In genomic region chr2:238892796-238893195, GRCh38 we compare ENCODE assay signal across 37 cellular contexts. TPM values are rescaled to one million over a fixed set of nuclear protein-coding genes. Genes with fewer than 3 reads are reported as not detected.
"Had no signal": no experiment of that assay in that cellular context is flagged by ENCODE, and none has a peak within 500 bp of the region (broad histone marks: within the 10 kb centered on the region; RNA-seq: fewer than 3 reads in every experiment).

No MANE protein-coding gene starts in this region.

- DNase-seq: activated B cell treated with CpG ODN at 0.5 μM for 24 hours; activated CD4-positive, alpha-beta memory T cell treated with anti-CD3 and anti-CD28 coated beads, Interleukin-2, amount 10 ng/mL, durations not matched to agents 7 days and 5 days; activated CD4-positive, alpha-beta T cell treated with anti-CD3 and anti-CD28 coated beads for 4 hours; activated CD4-positive, CD25-positive, alpha-beta regulatory T cell treated with anti-CD3 and anti-CD28 coated beads, Interleukin-2, amount 50 U/mL, for 72 hours; activated CD8-positive, alpha-beta memory T cell treated with anti-CD3 and anti-CD28 coated beads for 24 hours; activated CD8-positive, alpha-beta memory T cell treated with anti-CD3 and anti-CD28 coated beads, Interleukin-2, amount 10 ng/mL, durations not matched to agents 7 days and 5 days; activated gamma-delta T cell; activated naive CD4-positive, alpha-beta T cell treated with Interleukin-2 at 50 U/mL for 16 hours; activated naive CD8-positive, alpha-beta T cell treated with anti-CD3 and anti-CD28 coated beads, Interleukin-2, amount 10 ng/mL, durations not matched to agents 7 days and 5 days; activated T-cell treated with anti-CD3 and anti-CD28 coated beads, Interleukin-2, amount 50 U/mL, for 1 hour; adrenal gland; caudate nucleus; Kasumi-1; KG1; MG63; NCI-H1048; NCI-H1436 treated with DMSO at 0.1 percent for 48 hours; NCI-H1694 treated with DMSO at 0.1 percent for 48 hours; NCI-H2029; NCI-H345; NCI-H510A; NCI-H526; NCI-H748 treated with DMSO at 0.1 percent for 48 hours; NK-92 treated with Interleukin-12 subunit alpha and Interleukin-12 subunit beta, amount 100 ng/mL, for 24 hours; PC-9; Right ventricle myocardium superior; SW 1271; T-helper 1 cell; T-helper 2 cell; T-helper 9 cell had no signal

- H3K4me1 ChIP-seq: adrenal gland had no signal

- H3K4me1 Mint-ChIP-seq: activated B cell treated with CpG ODN at 0.5 μM for 24 hours; activated CD4-positive, alpha-beta memory T cell treated with anti-CD3 and anti-CD28 coated beads, Interleukin-2, amount 10 ng/mL, durations not matched to agents 7 days and 5 days; activated CD8-positive, alpha-beta memory T cell treated with anti-CD3 and anti-CD28 coated beads, Interleukin-2, amount 10 ng/mL, durations not matched to agents 7 days and 5 days; activated naive CD4-positive, alpha-beta T cell treated with anti-CD3 and anti-CD28 coated beads, Interleukin-2, amount 50 U/mL, for 24 hours; activated naive CD8-positive, alpha-beta T cell treated with anti-CD3 and anti-CD28 coated beads, Interleukin-2, amount 10 ng/mL, durations not matched to agents 7 days and 5 days had no signal

- H2AFZ ChIP-seq: PC-9 had no signal

- H3K4me3 ChIP-seq: adrenal gland, MG63, PC-9 had no signal

- H3K9me3 Mint-ChIP-seq: activated B cell treated with CpG ODN at 0.5 μM for 24 hours; activated CD4-positive, alpha-beta memory T cell treated with anti-CD3 and anti-CD28 coated beads, Interleukin-2, amount 10 ng/mL, durations not matched to agents 7 days and 5 days; activated naive CD4-positive, alpha-beta T cell treated with anti-CD3 and anti-CD28 coated beads, Interleukin-2, amount 50 U/mL, for 24 hours; activated naive CD8-positive, alpha-beta T cell treated with anti-CD3 and anti-CD28 coated beads, Interleukin-2, amount 10 ng/mL, durations not matched to agents 7 days and 5 days; activated T-helper 2 cell treated with anti-CD3 and anti-CD28 coated beads, Interferon-gamma antibody, Interleukin-2, Interleukin-4, amounts not matched to agents 10 μg/mL and 5 μg/mL and 100 μg/mL, durations not matched to agents 14 hours and 24 hours and 36 hours had no signal

- H3K36me3 Mint-ChIP-seq: activated CD8-positive, alpha-beta memory T cell treated with anti-CD3 and anti-CD28 coated beads, Interleukin-2, amount 10 ng/mL, durations not matched to agents 7 days and 5 days; activated naive CD4-positive, alpha-beta T cell treated with anti-CD3 and anti-CD28 coated beads, Interleukin-2, amount 50 U/mL, for 24 hours; activated naive CD8-positive, alpha-beta T cell treated with anti-CD3 and anti-CD28 coated beads, Interleukin-2, amount 10 ng/mL, durations not matched to agents 7 days and 5 days; brain had no signal

- ATAC-seq: activated CD8-positive, alpha-beta memory T cell treated with anti-CD3 and anti-CD28 coated beads, Interleukin-2, amount 10 ng/mL, durations not matched to agents 7 days and 5 days had no signal

- H3K4me3 Mint-ChIP-seq: activated B cell treated with CpG ODN at 0.5 μM for 24 hours; activated CD4-positive, alpha-beta memory T cell treated with anti-CD3 and anti-CD28 coated beads, Interleukin-2, amount 10 ng/mL, durations not matched to agents 7 days and 5 days; activated CD8-positive, alpha-beta memory T cell treated with anti-CD3 and anti-CD28 coated beads, Interleukin-2, amount 10 ng/mL, durations not matched to agents 7 days and 5 days; activated naive CD4-positive, alpha-beta T cell treated with anti-CD3 and anti-CD28 coated beads, Interleukin-2, amount 50 U/mL, for 24 hours; activated naive CD8-positive, alpha-beta T cell treated with anti-CD3 and anti-CD28 coated beads, Interleukin-2, amount 10 ng/mL, durations not matched to agents 7 days and 5 days; brain had no signal

- H3K27ac ChIP-seq: adrenal gland, PC-9, VCaP had no signal

- H3K36me3 ChIP-seq: adrenal gland had no signal

- H3K27ac Mint-ChIP-seq: activated B cell treated with CpG ODN at 0.5 μM for 24 hours; activated CD4-positive, alpha-beta memory T cell treated with anti-CD3 and anti-CD28 coated beads, Interleukin-2, amount 10 ng/mL, durations not matched to agents 7 days and 5 days; activated CD8-positive, alpha-beta memory T cell treated with anti-CD3 and anti-CD28 coated beads, Interleukin-2, amount 10 ng/mL, durations not matched to agents 7 days and 5 days; activated naive CD4-positive, alpha-beta T cell treated with anti-CD3 and anti-CD28 coated beads, Interleukin-2, amount 50 U/mL, for 24 hours; activated naive CD8-positive, alpha-beta T cell treated with anti-CD3 and anti-CD28 coated beads, Interleukin-2, amount 10 ng/mL, durations not matched to agents 7 days and 5 days; activated T-helper 2 cell treated with anti-CD3 and anti-CD28 coated beads, Interferon-gamma antibody, Interleukin-2, Interleukin-4, amounts not matched to agents 10 μg/mL and 5 μg/mL and 100 μg/mL, durations not matched to agents 14 hours and 24 hours and 36 hours had no signal

- H3K27me3 ChIP-seq: adrenal gland, MG63 had no signal

- H3K9me3 ChIP-seq: adrenal gland, MG63 had no signal

- H3K27me3 Mint-ChIP-seq: activated CD4-positive, alpha-beta memory T cell treated with anti-CD3 and anti-CD28 coated beads, Interleukin-2, amount 10 ng/mL, durations not matched to agents 7 days and 5 days; activated CD8-positive, alpha-beta memory T cell treated with anti-CD3 and anti-CD28 coated beads, Interleukin-2, amount 10 ng/mL, durations not matched to agents 7 days and 5 days; activated naive CD4-positive, alpha-beta T cell treated with anti-CD3 and anti-CD28 coated beads, Interleukin-2, amount 50 U/mL, for 24 hours had no signal

- FAIRE-seq: bronchial epithelial cell, RCC 7860 had no signal

- H3K4me2 ChIP-seq: PC-9 had no signal

RNA-seq across cellular contexts. Expression of gene TWIST2, which starts 44.9 kb away (rescaled TPM):
- total RNA-seq: activated B cell treated with CpG ODN at 0.5 μM for 24 hours; activated CD4-positive, alpha-beta memory T cell treated with anti-CD3 and anti-CD28 coated beads, Interleukin-2, amount 10 ng/mL, durations not matched to agents 7 days and 5 days; activated CD8-positive, alpha-beta memory T cell treated with anti-CD3 and anti-CD28 coated beads, Interleukin-2, amount 10 ng/mL, durations not matched to agents 7 days and 5 days; activated naive CD8-positive, alpha-beta T cell treated with anti-CD3 and anti-CD28 coated beads, Interleukin-2, amount 10 ng/mL, durations not matched to agents 7 days and 5 days; activated T-helper 2 cell treated with anti-CD3 and anti-CD28 coated beads, Interferon-gamma antibody, Interleukin-2, Interleukin-4, amounts not matched to agents 10 μg/mL and 5 μg/mL and 100 μg/mL, durations not matched to agents 14 hours and 24 hours and 36 hours; OCI-LY7 had no signal
